ENCODE assay signal across 11 cellular contexts in the genomic region with DNA sequence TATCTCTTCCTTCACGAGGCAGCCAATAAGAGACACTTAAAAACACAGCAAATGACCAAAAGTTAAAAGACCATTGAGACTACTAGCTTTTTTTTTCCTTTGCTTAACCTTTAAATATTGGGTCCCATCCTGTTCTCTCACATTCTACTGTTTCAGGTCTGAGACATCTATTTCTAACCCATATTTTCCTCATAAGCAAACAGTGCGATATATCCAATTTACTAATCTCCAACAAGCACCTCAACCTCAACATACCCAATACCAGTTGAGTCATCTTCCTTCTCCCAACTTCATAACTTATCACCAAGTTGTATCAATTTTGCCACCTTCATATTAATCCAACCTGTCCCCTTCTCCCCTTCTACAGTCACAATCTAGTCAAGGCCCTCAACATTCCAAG. TPM values are rescaled to one million over a fixed set of nuclear protein-coding genes. Genes with fewer than 3 reads are reported as not detected.
"Had no signal": no experiment of that assay in that cellular context is flagged by ENCODE, and none has a peak within 500 bp of the region (broad histone marks: within the 10 kb centered on the region; RNA-seq: fewer than 3 reads in every experiment).

No MANE protein-coding gene starts in this region.

- H3K4me3 ChIP-seq: GM23248, HAP-1 had no signal

- H3K4me1 Mint-ChIP-seq: IgD-negative memory B cell had no signal

- H3K9me3 ChIP-seq: HAP-1 had no signal

- H3K9me3 Mint-ChIP-seq: HFFc6, IgD-negative memory B cell had no signal

- ATAC-seq: HCT116, HepG2 had no signal

- DNase-seq: GM23248, GOT3, H7, HFFc6 had no signal

- H3K27ac Mint-ChIP-seq: HFFc6 had no signal

- H3K27me3 Mint-ChIP-seq: IgD-negative memory B cell had no signal

- H3K4me3 Mint-ChIP-seq: HFFc6, IgD-negative memory B cell had no signal

- H3K9ac ChIP-seq: GM23248 had no signal

- H2AFZ ChIP-seq: GM23248 had no signal

- H3K36me3 ChIP-seq: HAP-1 had no signal

- H3K27ac ChIP-seq: GM23248, HL-60 had no signal

RNA-seq across cellular contexts. Expression of a gene that starts 7.0 kb away (rescaled TPM):
- total RNA-seq: GM23248, H4, H7, HepG2, HFFc6, HT1080 had no signal

RNA-seq across cellular contexts. Expression of a gene that starts 18.5 kb away (rescaled TPM):
- total RNA-seq: GM23248, H4, H7, HFFc6, HT1080 had no signal

RNA-seq across cellular contexts. Expression of a gene that starts 26.6 kb away (rescaled TPM):
- total RNA-seq: GM23248, H4, H7, HepG2, HFFc6, HT1080 had no signal

RNA-seq across cellular contexts. Expression of a gene that starts 40.5 kb away (rescaled TPM):
- total RNA-seq: GM23248, H4, H7, HepG2, HFFc6, HT1080 had no signal
